In genomic region chr7:107703872-107704271, GRCh38 we compare ENCODE assay signal across 9 cellular contexts. TPM values are rescaled to one million over a fixed set of nuclear protein-coding genes. Genes with fewer than 3 reads are reported as not detected.
"Had no signal": no experiment of that assay in that cellular context is flagged by ENCODE, and none has a peak within 500 bp of the region (broad histone marks: within the 10 kb centered on the region; RNA-seq: fewer than 3 reads in every experiment).

No MANE protein-coding gene starts in this region.

- H3K27ac ChIP-seq: GM23248, HL-60 had no signal

- H3K4me3 ChIP-seq: GM23248, HAP-1 had no signal

- DNase-seq: GM23248, GOT3, H7, HFFc6 had no signal

- ATAC-seq: HCT116, HepG2 had no signal

- H3K9me3 ChIP-seq: HAP-1 had no signal

- H3K36me3 ChIP-seq: HAP-1 had no signal

RNA-seq across cellular contexts. Expression of gene SLC26A4, which starts 43.2 kb away (rescaled TPM):
- total RNA-seq: H7 had no signal
- polyA plus RNA-seq: IgD-negative memory B cell had no signal
